Comparison of ENCODE assay signal across 1 cellular context in the genomic region with DNA sequence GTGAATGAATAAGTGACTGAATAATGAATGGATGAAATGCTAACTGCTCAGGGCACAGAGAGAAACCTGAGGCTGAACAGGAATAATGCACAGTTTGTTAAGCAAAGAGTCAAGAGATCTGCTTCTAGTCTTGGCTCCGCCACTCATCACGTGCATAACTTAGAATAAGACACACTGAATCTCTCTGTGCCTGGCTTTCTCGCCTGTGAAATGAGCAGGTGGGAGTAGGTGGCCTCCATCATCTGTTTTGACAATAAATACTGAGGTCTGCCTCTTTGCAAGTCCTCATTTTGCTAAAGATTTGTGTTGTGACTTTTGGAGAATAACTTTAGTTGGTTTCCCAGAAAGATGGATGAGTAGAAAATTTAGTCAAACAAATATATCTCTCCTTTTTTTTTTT.
TF ChIP-seq lines count a peak whose summit lies in the region.

No MANE protein-coding gene starts in this region.

TF ChIP-seq in H1, 55 proteins besides CTCF, POLR2A, EP300 and RAD21 (continued from another document):
- TF ChIP-seq, protein P1, sequence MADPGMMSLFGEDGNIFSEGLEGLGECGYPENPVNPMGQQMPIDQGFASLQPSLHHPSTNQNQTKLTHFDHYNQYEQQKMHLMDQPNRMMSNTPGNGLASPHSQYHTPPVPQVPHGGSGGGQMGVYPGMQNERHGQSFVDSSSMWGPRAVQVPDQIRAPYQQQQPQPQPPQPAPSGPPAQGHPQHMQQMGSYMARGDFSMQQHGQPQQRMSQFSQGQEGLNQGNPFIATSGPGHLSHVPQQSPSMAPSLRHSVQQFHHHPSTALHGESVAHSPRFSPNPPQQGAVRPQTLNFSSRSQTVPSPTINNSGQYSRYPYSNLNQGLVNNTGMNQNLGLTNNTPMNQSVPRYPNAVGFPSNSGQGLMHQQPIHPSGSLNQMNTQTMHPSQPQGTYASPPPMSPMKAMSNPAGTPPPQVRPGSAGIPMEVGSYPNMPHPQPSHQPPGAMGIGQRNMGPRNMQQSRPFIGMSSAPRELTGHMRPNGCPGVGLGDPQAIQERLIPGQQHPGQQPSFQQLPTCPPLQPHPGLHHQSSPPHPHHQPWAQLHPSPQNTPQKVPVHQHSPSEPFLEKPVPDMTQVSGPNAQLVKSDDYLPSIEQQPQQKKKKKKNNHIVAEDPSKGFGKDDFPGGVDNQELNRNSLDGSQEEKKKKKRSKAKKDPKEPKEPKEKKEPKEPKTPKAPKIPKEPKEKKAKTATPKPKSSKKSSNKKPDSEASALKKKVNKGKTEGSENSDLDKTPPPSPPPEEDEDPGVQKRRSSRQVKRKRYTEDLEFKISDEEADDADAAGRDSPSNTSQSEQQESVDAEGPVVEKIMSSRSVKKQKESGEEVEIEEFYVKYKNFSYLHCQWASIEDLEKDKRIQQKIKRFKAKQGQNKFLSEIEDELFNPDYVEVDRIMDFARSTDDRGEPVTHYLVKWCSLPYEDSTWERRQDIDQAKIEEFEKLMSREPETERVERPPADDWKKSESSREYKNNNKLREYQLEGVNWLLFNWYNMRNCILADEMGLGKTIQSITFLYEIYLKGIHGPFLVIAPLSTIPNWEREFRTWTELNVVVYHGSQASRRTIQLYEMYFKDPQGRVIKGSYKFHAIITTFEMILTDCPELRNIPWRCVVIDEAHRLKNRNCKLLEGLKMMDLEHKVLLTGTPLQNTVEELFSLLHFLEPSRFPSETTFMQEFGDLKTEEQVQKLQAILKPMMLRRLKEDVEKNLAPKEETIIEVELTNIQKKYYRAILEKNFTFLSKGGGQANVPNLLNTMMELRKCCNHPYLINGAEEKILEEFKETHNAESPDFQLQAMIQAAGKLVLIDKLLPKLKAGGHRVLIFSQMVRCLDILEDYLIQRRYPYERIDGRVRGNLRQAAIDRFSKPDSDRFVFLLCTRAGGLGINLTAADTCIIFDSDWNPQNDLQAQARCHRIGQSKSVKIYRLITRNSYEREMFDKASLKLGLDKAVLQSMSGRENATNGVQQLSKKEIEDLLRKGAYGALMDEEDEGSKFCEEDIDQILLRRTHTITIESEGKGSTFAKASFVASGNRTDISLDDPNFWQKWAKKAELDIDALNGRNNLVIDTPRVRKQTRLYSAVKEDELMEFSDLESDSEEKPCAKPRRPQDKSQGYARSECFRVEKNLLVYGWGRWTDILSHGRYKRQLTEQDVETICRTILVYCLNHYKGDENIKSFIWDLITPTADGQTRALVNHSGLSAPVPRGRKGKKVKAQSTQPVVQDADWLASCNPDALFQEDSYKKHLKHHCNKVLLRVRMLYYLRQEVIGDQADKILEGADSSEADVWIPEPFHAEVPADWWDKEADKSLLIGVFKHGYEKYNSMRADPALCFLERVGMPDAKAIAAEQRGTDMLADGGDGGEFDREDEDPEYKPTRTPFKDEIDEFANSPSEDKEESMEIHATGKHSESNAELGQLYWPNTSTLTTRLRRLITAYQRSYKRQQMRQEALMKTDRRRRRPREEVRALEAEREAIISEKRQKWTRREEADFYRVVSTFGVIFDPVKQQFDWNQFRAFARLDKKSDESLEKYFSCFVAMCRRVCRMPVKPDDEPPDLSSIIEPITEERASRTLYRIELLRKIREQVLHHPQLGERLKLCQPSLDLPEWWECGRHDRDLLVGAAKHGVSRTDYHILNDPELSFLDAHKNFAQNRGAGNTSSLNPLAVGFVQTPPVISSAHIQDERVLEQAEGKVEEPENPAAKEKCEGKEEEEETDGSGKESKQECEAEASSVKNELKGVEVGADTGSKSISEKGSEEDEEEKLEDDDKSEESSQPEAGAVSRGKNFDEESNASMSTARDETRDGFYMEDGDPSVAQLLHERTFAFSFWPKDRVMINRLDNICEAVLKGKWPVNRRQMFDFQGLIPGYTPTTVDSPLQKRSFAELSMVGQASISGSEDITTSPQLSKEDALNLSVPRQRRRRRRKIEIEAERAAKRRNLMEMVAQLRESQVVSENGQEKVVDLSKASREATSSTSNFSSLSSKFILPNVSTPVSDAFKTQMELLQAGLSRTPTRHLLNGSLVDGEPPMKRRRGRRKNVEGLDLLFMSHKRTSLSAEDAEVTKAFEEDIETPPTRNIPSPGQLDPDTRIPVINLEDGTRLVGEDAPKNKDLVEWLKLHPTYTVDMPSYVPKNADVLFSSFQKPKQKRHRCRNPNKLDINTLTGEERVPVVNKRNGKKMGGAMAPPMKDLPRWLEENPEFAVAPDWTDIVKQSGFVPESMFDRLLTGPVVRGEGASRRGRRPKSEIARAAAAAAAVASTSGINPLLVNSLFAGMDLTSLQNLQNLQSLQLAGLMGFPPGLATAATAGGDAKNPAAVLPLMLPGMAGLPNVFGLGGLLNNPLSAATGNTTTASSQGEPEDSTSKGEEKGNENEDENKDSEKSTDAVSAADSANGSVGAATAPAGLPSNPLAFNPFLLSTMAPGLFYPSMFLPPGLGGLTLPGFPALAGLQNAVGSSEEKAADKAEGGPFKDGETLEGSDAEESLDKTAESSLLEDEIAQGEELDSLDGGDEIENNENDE (IDR thresholded peaks at IDR 0.05; ENCODE audit: insufficient replicate concordance, low read length): no peak
- no peak for TF ChIP-seq SIN3A (conservative IDR thresholded peaks at IDR 0.05 in 1 of 2, IDR thresholded peaks at IDR 0.05 in 1 of 2; ENCODE audit: low read depth in 1 of 2, low read length in 2 of 2)
